8 cellular contexts compared by ENCODE assay signal in the genomic region with DNA sequence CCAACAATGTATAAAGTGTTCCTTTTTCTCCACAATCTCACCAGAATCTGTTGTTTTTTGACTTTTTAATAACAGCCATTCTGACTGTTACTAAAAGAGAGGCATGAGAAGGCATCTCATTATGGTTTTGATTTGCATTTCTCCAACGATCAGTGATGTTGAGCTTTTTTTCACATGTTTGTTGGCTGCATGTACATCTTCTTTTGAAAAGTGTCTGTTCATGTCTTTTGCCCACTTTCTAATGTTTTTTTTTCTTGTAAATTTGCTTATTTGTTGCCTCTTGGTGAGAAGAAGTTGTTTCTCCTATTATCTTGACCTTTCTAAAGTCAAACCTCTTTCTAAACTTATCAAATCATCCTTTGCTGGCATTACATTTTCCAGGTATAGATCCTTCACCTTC.
"Had no signal": no experiment of that assay in that cellular context is flagged by ENCODE, and none has a peak within 500 bp of the region (broad histone marks: within the 10 kb centered on the region; RNA-seq: fewer than 3 reads in every experiment).

No MANE protein-coding gene starts in this region.

- H3K4me3 ChIP-seq: GM12878 had no signal

- DNase-seq: GDM1, GF-D8 had no signal

- FAIRE-seq: G401.6, GM12878, GM12891, GM12892, GM18507, GM19239 had no signal
